Comparison of ENCODE assay signal across 8 cellular contexts in the genomic region with DNA sequence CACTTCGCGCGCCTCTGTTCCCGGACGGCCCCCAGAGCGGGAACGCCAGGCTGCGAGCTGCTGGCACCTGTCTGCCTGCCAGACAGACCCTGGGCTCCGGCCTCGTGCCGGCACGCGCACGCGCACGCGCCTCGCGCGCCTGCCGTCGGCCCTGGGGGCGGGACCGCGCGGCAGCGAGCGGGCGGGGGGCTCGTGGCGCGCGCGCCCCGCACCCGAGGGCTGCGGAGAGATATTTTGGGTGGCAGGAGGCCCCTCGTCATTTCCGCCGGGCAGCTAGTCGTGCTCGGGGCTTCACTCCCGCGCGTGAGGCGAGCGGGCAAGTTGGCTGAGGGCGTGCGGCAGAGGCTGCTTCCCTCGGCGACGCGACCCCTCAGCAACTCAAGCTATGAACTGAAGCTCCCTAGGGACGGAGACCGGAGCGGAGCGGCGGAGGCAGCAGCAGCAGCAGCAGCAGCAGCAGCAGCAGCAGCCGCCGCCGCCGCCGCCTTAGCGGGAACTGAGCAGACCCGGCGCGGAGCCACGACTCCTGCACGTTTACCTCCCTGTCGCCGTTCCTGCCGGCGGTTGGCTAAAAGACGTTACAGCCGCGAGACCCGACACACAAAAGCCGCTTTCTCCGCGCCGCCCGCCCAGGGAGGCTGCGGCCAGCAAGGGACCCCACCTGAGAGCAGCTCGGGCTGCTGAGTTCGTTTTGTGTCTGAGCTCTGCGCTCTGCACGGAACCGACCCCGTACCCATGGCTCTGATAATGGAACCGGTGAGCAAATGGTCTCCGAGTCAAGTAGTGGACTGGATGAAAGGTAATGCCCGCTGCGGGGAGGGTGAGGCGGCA. TPM values are rescaled to one million over a fixed set of nuclear protein-coding genes. Genes with fewer than 3 reads are reported as not detected.
DNase-seq lines count a peak whose midpoint lies in the region; ATAC-seq and TF ChIP-seq lines count a peak whose summit lies in the region.

Gene CNKSR2 (plus strand): TSS at position 256 of the 831 bp plus-strand sequence. CDS start 480 bp downstream, at position 736.

- no peaks in the 10 kb centered on the region for H3K9me3 Mint-ChIP-seq in activated T-cell treated with anti-CD3 and anti-CD28 coated beads, Interleukin-2, amount 50 U/mL, for 4 hours

- H3K27me3 ChIP-seq in osteoblast (ENCODE audit: insufficient read depth, low read length) (peaks cover 18% of the 10 kb centered on the region), tibial artery (no peaks in the 10 kb centered on the region)

- H3K4me1 ChIP-seq in osteoblast (ENCODE audit: insufficient read depth, low read length) (no peaks in the 10 kb centered on the region), tibial artery (no peaks in the 10 kb centered on the region)

- no peaks in the 10 kb centered on the region for H3K36me3 Mint-ChIP-seq in activated T-cell treated with anti-CD3 and anti-CD28 coated beads, Interleukin-2, amount 50 U/mL, for 4 hours (ENCODE audit: insufficient read depth)

- H3K36me3 ChIP-seq in osteoblast (ENCODE audit: insufficient read depth, low read length), result no peaks in the 10 kb centered on the region
- H3K36me3 ChIP-seq in tibial artery, result no peaks in the 10 kb centered on the region

- H3K4me2 ChIP-seq in osteoblast (ENCODE audit: insufficient read depth, low read length), result peak within 1 kb of the TSS; percentile 78

- H2AFZ ChIP-seq in osteoblast (ENCODE audit: low read length), result peak within 1 kb of the TSS; percentile 75

- DNase-seq in Ammon's horn (ENCODE audit: low spot score), result peak; percentile 40
- peak; percentile 85 for DNase-seq in NCI-H82 (lab: John Stamatoyannopoulos, UW)
- peak; percentile 62 for DNase-seq in activated T-cell treated with anti-CD3 and anti-CD28 coated beads, Interleukin-2, amount 50 U/mL, for 4 hours
- DNase-seq in fibroblast of the aortic adventitia (ENCODE audit: low read depth), result peak; percentile 3
- DNase-seq in osteoblast (ENCODE audit: insufficient read length, low spot score, missing footprints), result peak; percentile 81
- peak; percentile 18 to 76 for DNase-seq in tibial artery

- TF ChIP-seq POLR2A in GM19099 (IDR thresholded peaks at IDR 0.05; ENCODE audit: extremely low read depth, insufficient read length, low read depth), result peak; percentile 65

- peak; percentile 78 for ATAC-seq in HG03439 (IDR thresholded peaks at IDR 0.05; ENCODE audit: unreplicated experiment)
- peak; percentile 78 to 79 for ATAC-seq in activated T-cell treated with anti-CD3 and anti-CD28 coated beads, Interleukin-2, amount 50 U/mL, for 4 hours

- H3K4me3 ChIP-seq in fibroblast of the aortic adventitia (ENCODE audit: low read depth, low read length) (peak within 1 kb of the TSS; percentile 62), osteoblast (ENCODE audit: insufficient read depth, low read length) (peak within 1 kb of the TSS; percentile 68), tibial artery (peak within 1 kb of the TSS; percentile 58 to 65)

- H3K9me3 ChIP-seq in osteoblast (ENCODE audit: low read depth, low read length) (no peaks in the 10 kb centered on the region), tibial artery (no peaks in the 10 kb centered on the region)

- no peaks in the 10 kb centered on the region for H3K27me3 Mint-ChIP-seq in activated T-cell treated with anti-CD3 and anti-CD28 coated beads, Interleukin-2, amount 50 U/mL, for 4 hours (ENCODE audit: low read depth)

- TF ChIP-seq CTCF in fibroblast of the aortic adventitia (IDR thresholded peaks at IDR 0.05; ENCODE audit: insufficient read depth, low read length) (no peak), osteoblast (IDR thresholded peaks at IDR 0.05; ENCODE audit: extremely low read depth, low read depth, low read length) (no peak), tibial artery (IDR thresholded peaks at IDR 0.05) (no peak)

- intact Hi-C loops in tibial artery (cut with DNase I; ENCODE audit: low total_unique reads), result no loop called here

- H3K4me1 Mint-ChIP-seq in activated T-cell treated with anti-CD3 and anti-CD28 coated beads, Interleukin-2, amount 50 U/mL, for 4 hours (ENCODE audit: low read depth), result peaks cover 27% of the 10 kb centered on the region

- H3K4me3 Mint-ChIP-seq in activated T-cell treated with anti-CD3 and anti-CD28 coated beads, Interleukin-2, amount 50 U/mL, for 4 hours, result peak within 1 kb of the TSS; percentile 89

- H4K20me1 ChIP-seq in osteoblast (ENCODE audit: insufficient read depth, low read length), result no peaks in the 10 kb centered on the region

- no peak within 1 kb of the TSS for H3K27ac ChIP-seq in osteoblast (ENCODE audit: low read depth, low read length)
- peak within 1 kb of the TSS; percentile 62 to 66 for H3K27ac ChIP-seq in tibial artery

- H3K79me2 ChIP-seq in osteoblast (ENCODE audit: insufficient read depth, low read length), result no peaks in the 10 kb centered on the region

RNA-seq across cellular contexts. Expression of gene CNKSR2, which starts in this region (rescaled TPM):
- total RNA-seq in activated T-cell treated with anti-CD3 and anti-CD28 coated beads, Interleukin-2, amount 50 U/mL, for 4 hours, result 10 to 100 TPM in 1 of 3 donors, 1 to 10 TPM in 2; 6.4 to 11.4 (median 9.0) TPM
- total RNA-seq in fibroblast of the aortic adventitia (ENCODE audit: low replicate concordance), result 0.99 and 4.7 TPM in 2 replicates
- total RNA-seq in osteoblast, result 1.2 and 1.8 TPM in 2 replicates

Comparison
In these comparisons a context has a peak if more than half of its experiments do, and no peak if none do; other contexts are left out.
1. DNase-seq: peak in every context shown above with its lines; median percentile 85 in NCI-H82; 81 in osteoblast; 62 in activated T-cell treated with anti-CD3 and anti-CD28 coated beads, Interleukin-2, amount 50 U/mL, for 4 hours; 47 in tibial artery; 40 in Ammon's horn; 3 in fibroblast of the aortic adventitia.